ENCODE assay signal across 1 cellular context in genomic region chr6:154951400-154952200, GRCh38.
TF ChIP-seq lines count a peak whose summit lies in the region.

No MANE protein-coding gene starts in this region.

TF ChIP-seq in SK-N-SH, 30 proteins besides CTCF, POLR2A, EP300 and RAD21 (continued from another document):
- no peak for TF ChIP-seq GABPA (IDR thresholded peaks at IDR 0.05; ENCODE audit: low read depth)
- TF ChIP-seq MXI1 (IDR thresholded peaks at IDR 0.05; ENCODE audit: low read depth, low read length) = no peak
- no peak for TF ChIP-seq NRF1 (IDR thresholded peaks at IDR 0.05; ENCODE audit: low read depth, low read length)
- TF ChIP-seq RCOR1 (IDR thresholded peaks at IDR 0.05; ENCODE audit: low read length) = no peak
- no peak for TF ChIP-seq REST (IDR thresholded peaks at IDR 0.05; ENCODE audit: low read depth, low read length)
- no peak for TF ChIP-seq RXRA (IDR thresholded peaks at IDR 0.05; ENCODE audit: borderline replicate concordance, low read depth)
- TF ChIP-seq EZH2phosphoT487 (IDR thresholded peaks at IDR 0.05; ENCODE audit: borderline replicate concordance, low read depth) = no peak
- no peak for TF ChIP-seq TCF12 (IDR thresholded peaks at IDR 0.05)
